In the genomic region with DNA sequence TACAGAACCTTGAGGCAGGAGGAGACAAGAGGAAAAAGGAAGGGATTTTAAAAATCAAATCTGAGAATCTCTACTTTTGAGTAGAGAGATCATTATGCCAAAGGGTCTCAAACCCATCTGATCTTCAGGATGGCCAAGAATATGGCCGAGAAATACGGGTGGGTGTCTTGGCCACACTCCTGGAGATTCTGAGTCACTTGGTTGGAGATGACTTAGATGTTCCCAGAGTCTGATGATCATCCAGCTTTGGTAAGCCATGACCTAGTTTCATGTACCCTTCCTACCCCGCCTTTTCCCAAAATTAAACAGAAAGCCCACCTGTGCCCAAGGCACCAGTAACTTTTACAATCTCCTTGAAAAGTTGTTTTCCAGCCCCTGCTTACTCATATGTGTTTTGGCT, we compare ENCODE assay signal across 12 cellular contexts.
A peak's percentile ranks its signal among the peaks of the same experiment; 100 is the strongest.
DNase-seq lines count a peak whose midpoint lies in the region; ATAC-seq and TF ChIP-seq lines count a peak whose summit lies in the region.
"Had no signal": no experiment of that assay in that cellular context is flagged by ENCODE, and none has a peak within 500 bp of the region (broad histone marks: within the 10 kb centered on the region; RNA-seq: fewer than 3 reads in every experiment).

No MANE protein-coding gene starts in this region.

- intact Hi-C loops in ascending aorta (cut with DNase I) = no loop called here
- intact Hi-C loops in left ventricle myocardium superior (cut with micrococcal nuclease) = no loop called here

- H3K4me1 ChIP-seq in ascending aorta = peaks cover 0 to 9% of the 10 kb centered on the region in 2 donors
- H3K4me1 ChIP-seq: BE2C, Caco-2 had no signal

- TF ChIP-seq CTCF in ascending aorta (IDR thresholded peaks at IDR 0.05) = no peak
- no peak for TF ChIP-seq CTCF in fibroblast of mammary gland (conservative IDR thresholded peaks at IDR 0.05; ENCODE audit: control insufficient read depth, insufficient read depth, low read depth, low read length)

- no peaks in the 10 kb centered on the region for H3K9me3 ChIP-seq in ascending aorta
- H3K9me3 ChIP-seq: BE2C, Caco-2, HAP-1 had no signal

- peak overlapping the region; percentile 33 to 35 for H3K27ac ChIP-seq in ascending aorta

- no peak overlapping the region for H3K4me3 ChIP-seq in ascending aorta
- no peak overlapping the region for H3K4me3 ChIP-seq in fibroblast of mammary gland (ENCODE audit: control insufficient read depth, low read depth, low read length)
- H3K4me3 ChIP-seq: HAP-1 had no signal

- no peak overlapping the region for H3K4me3 Mint-ChIP-seq in stimulated activated effector memory CD8-positive, alpha-beta T cell treated with anti-CD3 and anti-CD28 coated beads, Interleukin-12 subunit alpha, Interleukin-12 subunit beta, amount 100 ng/mL, for 72 hours
- H3K4me3 Mint-ChIP-seq: CD4-positive, CD25-positive, alpha-beta regulatory T cell had no signal

- no peaks in the 10 kb centered on the region for H3K36me3 ChIP-seq in ascending aorta
- H3K36me3 ChIP-seq: BE2C, HAP-1 had no signal

- H3K4me1 Mint-ChIP-seq in stimulated activated effector memory CD8-positive, alpha-beta T cell treated with anti-CD3 and anti-CD28 coated beads, Interleukin-12 subunit alpha, Interleukin-12 subunit beta, amount 100 ng/mL, for 72 hours = peaks cover 12% of the 10 kb centered on the region
- H3K4me1 Mint-ChIP-seq: CD4-positive, CD25-positive, alpha-beta regulatory T cell had no signal

- no peaks in the 10 kb centered on the region for H3K36me3 Mint-ChIP-seq in stimulated activated effector memory CD8-positive, alpha-beta T cell treated with anti-CD3 and anti-CD28 coated beads, Interleukin-12 subunit alpha, Interleukin-12 subunit beta, amount 100 ng/mL, for 72 hours
- H3K36me3 Mint-ChIP-seq: CD4-positive, CD25-positive, alpha-beta regulatory T cell had no signal

- no peaks in the 10 kb centered on the region for H3K27me3 ChIP-seq in ascending aorta
- H3K27me3 ChIP-seq: BE2C had no signal

- no peaks in the 10 kb centered on the region for H3K9me3 Mint-ChIP-seq in stimulated activated effector memory CD8-positive, alpha-beta T cell treated with anti-CD3 and anti-CD28 coated beads, Interleukin-12 subunit alpha, Interleukin-12 subunit beta, amount 100 ng/mL, for 72 hours

- ATAC-seq in stimulated activated effector memory CD8-positive, alpha-beta T cell treated with anti-CD3 and anti-CD28 coated beads, Interleukin-12 subunit alpha, Interleukin-12 subunit beta, amount 100 ng/mL, for 72 hours = peak; percentile 65
- no peak for ATAC-seq in HG02973 (IDR thresholded peaks at IDR 0.05; ENCODE audit: unreplicated experiment)
- no peak for ATAC-seq in left ventricle myocardium superior

- DNase-seq in ascending aorta (ENCODE audit: low spot score in 2 of 2) (no peak), fibroblast of mammary gland (ENCODE audit: low read depth) (peak; percentile 8), left ventricle myocardium superior (no peak), NOMO-1 treated with DMSO at 0.1 percent for 48 hours (lab: John Stamatoyannopoulos, UW; ENCODE audit: unreplicated experiment) (no peak)
- DNase-seq in stimulated activated effector memory CD8-positive, alpha-beta T cell treated with anti-CD3 and anti-CD28 coated beads, Interleukin-12 subunit alpha, Interleukin-12 subunit beta, amount 100 ng/mL, for 72 hours (ENCODE audit: low spot score in 2 of 2) = no peak
- no peak for DNase-seq in activated T-cell treated with anti-CD3 and anti-CD28 coated beads, Interleukin-2, amount 50 U/mL, for 1 hour
- DNase-seq: ACHN; BE2C; Caco-2; CD4-positive, CD25-positive, alpha-beta regulatory T cell had no signal

- H3K27ac Mint-ChIP-seq in stimulated activated effector memory CD8-positive, alpha-beta T cell treated with anti-CD3 and anti-CD28 coated beads, Interleukin-12 subunit alpha, Interleukin-12 subunit beta, amount 100 ng/mL, for 72 hours = peak overlapping the region; percentile 81
- H3K27ac Mint-ChIP-seq: CD4-positive, CD25-positive, alpha-beta regulatory T cell had no signal
